Comparison of ENCODE assay signal across 27 cellular contexts in genomic region chr20:44465001-44465560, GRCh38. TPM values are rescaled to one million over a fixed set of nuclear protein-coding genes. Genes with fewer than 3 reads are reported as not detected.
DNase-seq lines count a peak whose midpoint lies in the region; ATAC-seq and FAIRE-seq lines count a peak whose summit lies in the region.
"Had no signal": no experiment of that assay in that cellular context is flagged by ENCODE, and none has a peak within 500 bp of the region (broad histone marks: within the 10 kb centered on the region; RNA-seq: fewer than 3 reads in every experiment).

No MANE protein-coding gene starts in this region.

- peak; percentile 48 for FAIRE-seq in HTR-8/SVneo (lab: Jason Lieb, UNC)
- FAIRE-seq in small intestine (lab: Jason Lieb, UNC) = no peak
- FAIRE-seq: GM18507, K562 had no signal

- H3K9ac ChIP-seq in adipocyte (ENCODE audit: low read length) = peak overlapping the region; percentile 32

- no peaks in the 10 kb centered on the region for H3K9me3 ChIP-seq in adipocyte (ENCODE audit: control insufficient read depth, low read length)
- no peaks in the 10 kb centered on the region for H3K9me3 ChIP-seq in small intestine (ENCODE audit: control insufficient read depth, low read depth)
- H3K9me3 ChIP-seq: heart left ventricle, tibial nerve had no signal

- H3K27me3 ChIP-seq in adipocyte (replicated peaks; ENCODE audit: control insufficient read depth, insufficient read depth, low read length) = no peaks in the 10 kb centered on the region
- H3K27me3 ChIP-seq in small intestine (ENCODE audit: control insufficient read depth in 2 of 2, insufficient read depth in 2 of 2, low read length in 2 of 2) = no peaks in the 10 kb centered on the region
- H3K27me3 ChIP-seq: heart left ventricle, tibial nerve had no signal

- no peak for DNase-seq in HTR-8/SVneo (ENCODE audit: insufficient read length, low spot score)
- DNase-seq in adipocyte (ENCODE audit: low read depth) = no peak
- peak; percentile 12 for DNase-seq in kidney tubule cell (ENCODE audit: low spot score)
- DNase-seq in small intestine = peak; percentile 60
- DNase-seq in stimulated activated naive CD4-positive, alpha-beta T cell treated with Interleukin-2 at 50 U/mL for 16 hours (lab: John Stamatoyannopoulos, UW) = no peak
- no peak for DNase-seq in activated effector memory CD4-positive, alpha-beta T cell treated with Interleukin-2 at 50 U/mL for 16 hours
- DNase-seq: activated CD4-positive, alpha-beta T cell treated with anti-CD3 and anti-CD28 coated beads, Interleukin-2, amount 50 U/mL, for 1 hour; activated CD8-positive, alpha-beta memory T cell treated with anti-CD3 and anti-CD28 coated beads, Interleukin-2, amount 10 ng/mL, durations not matched to agents 7 days and 5 days; CD8-positive, alpha-beta memory T cell; GDM1; heart left ventricle; HFFc6; MM.1S; naive thymus-derived CD8-positive, alpha-beta T cell; NCI-H1436; NCI-H748 treated with DMSO at 0.1 percent for 48 hours; occipital lobe; retina; stimulated activated CD4-positive, alpha-beta T cell treated with anti-CD3 and anti-CD28 coated beads, Interleukin-4, amount 100 ng/mL, for 4 hours; stimulated activated naive CD8-positive, alpha-beta T cell treated with anti-CD3 and anti-CD28 coated beads, Interleukin-15, Interleukin-2, amounts not matched to agents 100 U/mL and 50 U/mL, for 24 hours; T1000 had no signal

- H3K4me1 ChIP-seq in adipocyte (ENCODE audit: control insufficient read depth, insufficient read depth, low read length) (peaks cover 54% of the 10 kb centered on the region), small intestine (ENCODE audit: control insufficient read depth in 2 of 2, insufficient read depth in 1 of 2, low read depth in 1 of 2, low read length in 1 of 2) (no peaks in the 10 kb centered on the region)

- H3K27ac ChIP-seq in small intestine (ENCODE audit: low read depth in 1 of 2, low read length in 1 of 2) = no peak overlapping the region
- H3K27ac ChIP-seq: epithelial cell of prostate, heart left ventricle had no signal

- H3K4me3 ChIP-seq in adipocyte (ENCODE audit: low read length) (no peak overlapping the region), small intestine (ENCODE audit: low read depth in 1 of 2, low read length in 2 of 2) (no peak overlapping the region)
- H3K4me3 ChIP-seq: heart left ventricle, K562, tibial nerve had no signal

- no peaks in the 10 kb centered on the region for H3K36me3 ChIP-seq in adipocyte (ENCODE audit: control insufficient read depth, insufficient read depth, low read length, severe bottlenecking)
- no peaks in the 10 kb centered on the region for H3K36me3 ChIP-seq in small intestine (ENCODE audit: control insufficient read depth in 2 of 2, insufficient read depth in 2 of 2, low read length in 2 of 2)
- H3K36me3 ChIP-seq: heart left ventricle, tibial nerve had no signal

- ATAC-seq in HG03439 (IDR thresholded peaks at IDR 0.05; ENCODE audit: unreplicated experiment) = no peak
- ATAC-seq: activated CD8-positive, alpha-beta memory T cell treated with anti-CD3 and anti-CD28 coated beads, Interleukin-2, amount 10 ng/mL, durations not matched to agents 7 days and 5 days; heart left ventricle; K562; naive thymus-derived CD8-positive, alpha-beta T cell; Right ventricle myocardium inferior had no signal

- 9 to 46% (median 18%) methylated on average over 3 of the region's 3 CpGs for WGBS in small intestine, 3 donors

RNA-seq across cellular contexts. Expression of gene TTPAL, which starts 10.6 kb away (rescaled TPM):
- 1 to 10 TPM; 1.8 to 4.7 (median 2.4) TPM for polyA plus RNA-seq in small intestine

RNA-seq across cellular contexts. Expression of gene SERINC3, which starts 56.8 kb away (rescaled TPM):
- 10 to 100 TPM; 13.2 to 64.8 (median 14.3) TPM for polyA plus RNA-seq in small intestine

Comparison
In these comparisons a context has a peak if more than half of its experiments do, and no peak if none do; other contexts are left out.
1. DNase-seq: peak in kidney tubule cell (single experiment) and small intestine (single experiment); none in HTR-8/SVneo (single experiment), adipocyte (single experiment), stimulated activated naive CD4-positive, alpha-beta T cell treated with Interleukin-2 at 50 U/mL for 16 hours (single experiment) and activated effector memory CD4-positive, alpha-beta T cell treated with Interleukin-2 at 50 U/mL for 16 hours (single experiment).